ENCODE assay signal across 12 cellular contexts in the genomic region with DNA sequence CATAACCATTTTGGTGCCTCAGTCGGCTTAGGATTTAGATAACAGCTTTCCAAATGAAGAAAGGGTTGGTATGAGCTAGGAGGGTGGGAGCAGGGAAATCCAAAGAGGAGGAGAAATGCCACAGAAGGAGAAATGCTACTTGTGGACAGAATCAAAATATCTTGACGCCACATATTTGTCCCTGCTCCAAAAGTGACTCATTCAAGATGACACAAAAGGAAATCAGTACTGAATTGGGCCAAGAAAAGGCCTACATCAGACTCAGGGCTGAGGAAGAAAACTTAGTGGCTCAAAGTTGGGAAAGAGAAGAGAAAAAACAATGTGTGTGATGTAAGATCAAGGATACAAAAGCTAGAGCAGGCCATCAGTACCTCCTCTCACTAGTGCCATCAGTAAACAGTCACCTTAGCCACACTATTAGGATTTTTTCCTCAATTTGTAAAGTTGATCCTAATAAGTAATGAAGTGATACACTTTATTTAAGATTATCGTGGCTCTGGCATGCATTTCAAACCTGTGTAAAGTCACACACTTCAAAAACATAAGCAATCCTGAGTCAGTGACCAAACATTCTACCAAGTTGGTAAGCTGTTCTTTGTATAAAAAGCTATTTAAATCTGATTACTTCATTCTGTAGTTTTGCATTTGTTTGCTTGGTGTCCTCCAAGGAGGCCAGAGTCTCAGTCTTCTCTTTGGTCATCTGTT. TPM values are rescaled to one million over a fixed set of nuclear protein-coding genes. Genes with fewer than 3 reads are reported as not detected.
A peak's percentile ranks its signal among the peaks of the same experiment; 100 is the strongest.
DNase-seq lines count a peak whose midpoint lies in the region; ATAC-seq and TF ChIP-seq lines count a peak whose summit lies in the region.
"Had no signal": no experiment of that assay in that cellular context is flagged by ENCODE, and none has a peak within 500 bp of the region (broad histone marks: within the 10 kb centered on the region; RNA-seq: fewer than 3 reads in every experiment).

No MANE protein-coding gene starts in this region.

- H3K9me3 ChIP-seq in left ventricle myocardium inferior (replicated peaks) = no peaks in the 10 kb centered on the region
- H3K9me3 ChIP-seq in smooth muscle cell (replicated peaks; ENCODE audit: low read depth) = no peaks in the 10 kb centered on the region
- H3K9me3 ChIP-seq: neutrophil had no signal

- no peak overlapping the region for H3K4me3 Mint-ChIP-seq in activated T-helper 1 cell treated with anti-CD3 and anti-CD28 coated beads, Interleukin-12 subunit alpha, Interleukin-12 subunit beta, Interleukin-2, Interleukin-4 antibody, amounts not matched to agents 30 ng/mL and 10 ng/mL and 1 ng/mL, durations not matched to agents 14 hours and 24 hours and 36 hours

- no peak for ATAC-seq in GM21619 (IDR thresholded peaks at IDR 0.05; ENCODE audit: unreplicated experiment)

- peak overlapping the region; percentile 68 for H3K27ac ChIP-seq in left ventricle myocardium inferior (replicated peaks)
- peak overlapping the region; percentile 22 for H3K27ac ChIP-seq in smooth muscle cell (ENCODE audit: low read depth)
- H3K27ac ChIP-seq: neutrophil, SK-N-MC had no signal

- no peak overlapping the region for H2AFZ ChIP-seq in smooth muscle cell (ENCODE audit: low read depth)

- intact Hi-C loops in left ventricle myocardium inferior (cut with micrococcal nuclease) = no loop called here
- intact Hi-C loops in activated T-helper 1 cell treated with anti-CD3 and anti-CD28 coated beads, Interleukin-12 subunit alpha, Interleukin-12 subunit beta, Interleukin-2, Interleukin-4 antibody, amounts not matched to agents 30 ng/mL and 10 ng/mL and 1 ng/mL, durations not matched to agents 14 hours and 24 hours and 36 hours (cut with micrococcal nuclease) = no loop called here

- H3K4me1 ChIP-seq in left ventricle myocardium inferior = peaks cover 16% of the 10 kb centered on the region
- no peaks in the 10 kb centered on the region for H3K4me1 ChIP-seq in smooth muscle cell (ENCODE audit: low read depth)

- TF ChIP-seq CTCF in left ventricle myocardium inferior (IDR thresholded peaks at IDR 0.05; ENCODE audit: borderline replicate concordance) (no peak), smooth muscle cell (IDR thresholded peaks at IDR 0.05; ENCODE audit: borderline replicate concordance, insufficient read depth, poor library complexity, severe bottlenecking) (no peak)

- H3K9me3 Mint-ChIP-seq in activated T-helper 1 cell treated with anti-CD3 and anti-CD28 coated beads, Interleukin-12 subunit alpha, Interleukin-12 subunit beta, Interleukin-2, Interleukin-4 antibody, amounts not matched to agents 30 ng/mL and 10 ng/mL and 1 ng/mL, durations not matched to agents 14 hours and 24 hours and 36 hours = no peaks in the 10 kb centered on the region

- H3K4me3 ChIP-seq in left ventricle myocardium inferior (no peak overlapping the region), smooth muscle cell (no peak overlapping the region)
- H3K4me3 ChIP-seq: SK-N-MC had no signal

- H3K4me1 Mint-ChIP-seq in activated T-helper 1 cell treated with anti-CD3 and anti-CD28 coated beads, Interleukin-12 subunit alpha, Interleukin-12 subunit beta, Interleukin-2, Interleukin-4 antibody, amounts not matched to agents 30 ng/mL and 10 ng/mL and 1 ng/mL, durations not matched to agents 14 hours and 24 hours and 36 hours (ENCODE audit: low read depth) = no peaks in the 10 kb centered on the region

- DNase-seq in ELR (ENCODE audit: low read depth) (peak; percentile 66), astrocyte of the hippocampus (ENCODE audit: low read depth, low spot score) (peak; percentile 95), left ventricle myocardium inferior (no peak), smooth muscle cell (lab: John Stamatoyannopoulos, UW; ENCODE audit: unreplicated experiment) (no peak), middle frontal gyrus (ENCODE audit: extremely low spot score, low spot score) (no peak)
- no peak for DNase-seq in stimulated activated CD4-positive, alpha-beta T cell treated with anti-CD3 and anti-CD28 coated beads, Interleukin-2, amount 100 ng/mL, for 24 hours
- DNase-seq in activated T-helper 1 cell treated with anti-CD3 and anti-CD28 coated beads, Interleukin-12 subunit alpha, Interleukin-12 subunit beta, Interleukin-2, Interleukin-4 antibody, amounts not matched to agents 30 ng/mL and 10 ng/mL and 1 ng/mL, durations not matched to agents 14 hours and 24 hours and 36 hours (ENCODE audit: low spot score) = no peak
- DNase-seq: activated T-cell treated with anti-CD3 and anti-CD28 coated beads for 4 hours, NCI-H2029 treated with DMSO at 0.1 percent for 48 hours had no signal

- no peaks in the 10 kb centered on the region for H3F3A ChIP-seq in smooth muscle cell (ENCODE audit: low read depth)

- 86% methylated on average over 3 of the region's 3 CpGs for WGBS in smooth muscle cell (ENCODE audit: low lambda C conversion rate)

- H3K27me3 ChIP-seq in left ventricle myocardium inferior (ENCODE audit: low read depth) = no peaks in the 10 kb centered on the region
- H3K27me3 ChIP-seq in smooth muscle cell (ENCODE audit: low read depth) = no peaks in the 10 kb centered on the region
- H3K27me3 ChIP-seq: neutrophil had no signal

- no peaks in the 10 kb centered on the region for H3K79me2 ChIP-seq in smooth muscle cell (ENCODE audit: low read depth)

- no peak overlapping the region for H3K27ac Mint-ChIP-seq in activated T-helper 1 cell treated with anti-CD3 and anti-CD28 coated beads, Interleukin-12 subunit alpha, Interleukin-12 subunit beta, Interleukin-2, Interleukin-4 antibody, amounts not matched to agents 30 ng/mL and 10 ng/mL and 1 ng/mL, durations not matched to agents 14 hours and 24 hours and 36 hours

- no peaks in the 10 kb centered on the region for H4K20me1 ChIP-seq in smooth muscle cell (ENCODE audit: low read depth)

- no peaks in the 10 kb centered on the region for H3K27me3 Mint-ChIP-seq in activated T-helper 1 cell treated with anti-CD3 and anti-CD28 coated beads, Interleukin-12 subunit alpha, Interleukin-12 subunit beta, Interleukin-2, Interleukin-4 antibody, amounts not matched to agents 30 ng/mL and 10 ng/mL and 1 ng/mL, durations not matched to agents 14 hours and 24 hours and 36 hours (ENCODE audit: insufficient read depth)

- H3K36me3 ChIP-seq in left ventricle myocardium inferior = peaks cover 75% of the 10 kb centered on the region
- H3K36me3 ChIP-seq in smooth muscle cell (ENCODE audit: low read depth) = peaks cover 24% of the 10 kb centered on the region

- no peak overlapping the region for H3K4me2 ChIP-seq in smooth muscle cell

- H3K9ac ChIP-seq in smooth muscle cell (ENCODE audit: low read depth) = no peak overlapping the region

- H3K36me3 Mint-ChIP-seq in activated T-helper 1 cell treated with anti-CD3 and anti-CD28 coated beads, Interleukin-12 subunit alpha, Interleukin-12 subunit beta, Interleukin-2, Interleukin-4 antibody, amounts not matched to agents 30 ng/mL and 10 ng/mL and 1 ng/mL, durations not matched to agents 14 hours and 24 hours and 36 hours (ENCODE audit: low read depth) = peaks cover 30% of the 10 kb centered on the region

RNA-seq across cellular contexts. Expression of gene VPS33A, which starts 52.5 kb away (rescaled TPM):
- 11.4 TPM for total RNA-seq in left ventricle myocardium inferior
- total RNA-seq in smooth muscle cell = 16.9 and 29.2 TPM in 2 replicates
- 23.5 and 28.5 TPM in 2 replicates for polyA plus RNA-seq in smooth muscle cell
- 25.6 and 28.7 TPM in 2 replicates for total RNA-seq in activated T-helper 1 cell treated with anti-CD3 and anti-CD28 coated beads, Interleukin-12 subunit alpha, Interleukin-12 subunit beta, Interleukin-2, Interleukin-4 antibody, amounts not matched to agents 30 ng/mL and 10 ng/mL and 1 ng/mL, durations not matched to agents 14 hours and 24 hours and 36 hours

Comparison
In these comparisons a context has a peak if more than half of its experiments do, and no peak if none do; other contexts are left out.
1. DNase-seq: peak in ELR (single experiment) and astrocyte of the hippocampus (single experiment); none in left ventricle myocardium inferior (single experiment), smooth muscle cell (single experiment), stimulated activated CD4-positive, alpha-beta T cell treated with anti-CD3 and anti-CD28 coated beads, Interleukin-2, amount 100 ng/mL, for 24 hours (0 of 2), activated T-helper 1 cell treated with anti-CD3 and anti-CD28 coated beads, Interleukin-12 subunit alpha, Interleukin-12 subunit beta, Interleukin-2, Interleukin-4 antibody, amounts not matched to agents 30 ng/mL and 10 ng/mL and 1 ng/mL, durations not matched to agents 14 hours and 24 hours and 36 hours (single experiment) and middle frontal gyrus (single experiment).